11 cellular contexts compared by ENCODE assay signal in genomic region chr1:166977951-166978350, GRCh38. TPM values are rescaled to one million over a fixed set of nuclear protein-coding genes. Genes with fewer than 3 reads are reported as not detected.
"Had no signal": no experiment of that assay in that cellular context is flagged by ENCODE, and none has a peak within 500 bp of the region (broad histone marks: within the 10 kb centered on the region; RNA-seq: fewer than 3 reads in every experiment).

No MANE protein-coding gene starts in this region.

- DNase-seq: KBM-7, MM.1S, NCI-H2029, NCI-H2081 treated with DMSO at 0.1 percent for 48 hours, NCI-H2227 treated with DMSO at 0.1 percent for 48 hours, NCI-H524, Right ventricle myocardium superior, RPMI8226, SIG-M5 had no signal

RNA-seq across cellular contexts. Expression of gene MAEL, which starts 11.1 kb away (rescaled TPM):
- total RNA-seq: HT-29, NCI-H460 had no signal
